In genomic region chrX:42686706-42687105, GRCh38 we compare ENCODE assay signal across 25 cellular contexts.
"Had no signal": no experiment of that assay in that cellular context is flagged by ENCODE, and none has a peak within 500 bp of the region (broad histone marks: within the 10 kb centered on the region; RNA-seq: fewer than 3 reads in every experiment).

No MANE protein-coding gene starts in this region.

- H3K4me3 ChIP-seq: cardiac muscle cell, heart right ventricle, mucosa of descending colon, pancreas, right lobe of liver, stomach, transverse colon, uterus had no signal

- FAIRE-seq: keratinocyte, small intestine had no signal

- ATAC-seq: activated T-cell treated with anti-CD3 and anti-CD28 coated beads, Interleukin-2, amount 50 U/mL, for 4 hours; heart right ventricle; left colon; mucosa of descending colon; pancreas; right lobe of liver; stimulated activated memory B cell treated with anti-CD40 and anti-IgM and Interleukin-4, amounts not matched to agents 10 μg/mL and 1 μg/mL and 100 μg/mL, for 72 hours had no signal

- DNase-seq: activated B cell treated with CpG ODN at 0.5 μM for 24 hours; activated CD4-positive, alpha-beta T cell treated with anti-CD3 and anti-CD28 coated beads for 4 hours; activated CD4-positive, alpha-beta T cell treated with anti-CD3 and anti-CD28 coated beads, Interleukin-2, amount 50 U/mL, for 48 hours; activated CD8-positive, alpha-beta memory T cell treated with anti-CD3 and anti-CD28 coated beads, Interleukin-2, amount 50 U/mL, for 48 hours; activated naive CD4-positive, alpha-beta T cell treated with Interleukin-2 at 50 U/mL for 16 hours; activated naive CD8-positive, alpha-beta T cell treated with anti-CD3 and anti-CD28 coated beads, Interleukin-2, amount 10 ng/mL, durations not matched to agents 7 days and 5 days; activated T-cell treated with anti-CD3 and anti-CD28 coated beads, Interleukin-2, amount 50 U/mL, for 4 hours; amygdala; cortex of kidney; endodermal cell; heart right ventricle; left colon; mesenchymal stem cell; mucosa of descending colon; nephron progenitor cell; pancreas; right lobe of liver; small intestine; stimulated activated CD4-positive, alpha-beta T cell treated with anti-CD3 and anti-CD28 coated beads, Interleukin-15, amount 100 ng/mL, for 24 hours; stomach; transverse colon; uterus had no signal
